ENCODE assay signal across 9 cellular contexts in the genomic region with DNA sequence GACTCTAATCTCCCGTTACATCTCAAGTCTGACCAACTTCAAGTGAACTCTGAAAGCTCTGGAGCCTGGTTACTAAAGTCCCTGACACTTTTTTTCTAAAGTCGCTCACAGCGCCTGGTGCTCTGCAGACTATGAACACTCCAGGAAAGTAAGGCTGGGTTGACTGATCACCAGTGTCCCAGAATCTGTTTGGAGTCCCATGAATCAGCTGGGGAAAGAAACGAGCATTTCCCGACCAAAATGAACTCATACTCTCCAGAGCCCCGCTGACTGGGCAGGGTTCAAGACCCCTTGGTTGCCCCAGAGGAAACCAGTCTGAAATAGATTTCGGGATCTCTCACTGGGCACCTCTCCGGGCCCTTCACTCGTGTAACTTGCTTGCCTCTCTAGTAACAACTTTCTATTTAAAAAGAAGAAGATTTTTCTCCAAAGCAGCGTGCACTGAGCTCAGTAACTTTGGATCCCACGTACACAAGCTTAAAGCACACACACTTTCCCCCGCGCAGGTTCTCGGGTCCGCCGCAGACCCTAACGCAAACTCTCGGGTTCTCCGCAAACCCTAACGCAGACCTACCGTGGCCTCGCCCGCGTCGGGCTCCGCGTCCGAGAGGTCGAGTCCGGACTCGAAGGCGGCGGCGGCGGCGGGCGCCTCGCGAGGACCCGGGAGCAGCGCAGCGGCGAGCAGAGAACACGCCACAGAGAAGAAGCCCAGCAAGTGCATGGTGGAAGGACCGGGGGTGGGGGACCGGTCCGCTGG. TPM values are rescaled to one million over a fixed set of nuclear protein-coding genes. Genes with fewer than 3 reads are reported as not detected.
DNase-seq lines count a peak whose midpoint lies in the region; ATAC-seq and TF ChIP-seq lines count a peak whose summit lies in the region.
"Had no signal": no experiment of that assay in that cellular context is flagged by ENCODE, and none has a peak within 500 bp of the region (broad histone marks: within the 10 kb centered on the region; RNA-seq: fewer than 3 reads in every experiment).

No MANE protein-coding gene starts in this region.

- H3K27ac ChIP-seq in lung (ENCODE audit: low read depth in 1 of 2, low read length in 1 of 2) (peak overlapping the region; percentile 43 to 82), upper lobe of right lung (peak overlapping the region; percentile 77)
- H3K27ac ChIP-seq: C4-2B had no signal

- H3K4me3 ChIP-seq in choroid plexus epithelial cell (ENCODE audit: low read depth, low read length) (peak overlapping the region; percentile 71), lung (peak overlapping the region; percentile 70), upper lobe of right lung (peak overlapping the region; percentile 66)

- DNase-seq in NCI-H146 (lab: John Stamatoyannopoulos, UW) (peak; percentile 2), NCI-H146 treated with DMSO at 0.1 percent for 48 hours (lab: John Stamatoyannopoulos, UW; ENCODE audit: unreplicated experiment) (no peak), choroid plexus epithelial cell (ENCODE audit: low read depth) (peak; percentile 61), lung (ENCODE audit: low spot score) (no peak), upper lobe of right lung (peak; percentile 64), NCI-H2107 (lab: John Stamatoyannopoulos, UW) (no peak)

- H3K4me1 ChIP-seq in lung (ENCODE audit: control insufficient read depth in 2 of 2, insufficient read depth in 2 of 2, low read length in 2 of 2) (peaks cover 0 to 3% of the 10 kb centered on the region in 2 donors), upper lobe of right lung (peaks cover 12% of the 10 kb centered on the region)

- 3 to 5% methylated on average over 43 to 47 of the region's 47 CpGs for WGBS in lung, 2 donors

- H3K36me3 ChIP-seq in lung (ENCODE audit: control insufficient read depth in 2 of 2, insufficient read depth in 2 of 2, low read length in 2 of 2): no peaks in the 10 kb centered on the region
- H3K36me3 ChIP-seq in upper lobe of right lung: no peaks in the 10 kb centered on the region

- ATAC-seq in HG03432 (IDR thresholded peaks at IDR 0.05; ENCODE audit: unreplicated experiment) (peak; percentile 38), lung (ENCODE audit: insufficient read depth, low FRiP score) (peak; percentile 2), upper lobe of right lung (peak; percentile 49), GM21529 (IDR thresholded peaks at IDR 0.05; ENCODE audit: unreplicated experiment) (no peak)

- intact Hi-C loops in upper lobe of right lung (cut with DNase I): no loop called here

- H3K9me3 ChIP-seq in lung (ENCODE audit: control insufficient read depth in 2 of 2, insufficient read depth in 1 of 2, low read length in 1 of 2) (peaks cover 0 to 2% of the 10 kb centered on the region in 2 donors), upper lobe of right lung (no peaks in the 10 kb centered on the region)

- H3K27me3 ChIP-seq in lung (ENCODE audit: control insufficient read depth, insufficient read depth): no peaks in the 10 kb centered on the region
- peaks cover 8% of the 10 kb centered on the region for H3K27me3 ChIP-seq in upper lobe of right lung

- TF ChIP-seq CTCF in choroid plexus epithelial cell (conservative IDR thresholded peaks at IDR 0.05; ENCODE audit: low read depth, low read length) (no peak), lung (IDR thresholded peaks at IDR 0.05; ENCODE audit: control extremely low read depth, extremely low read depth) (no peak), upper lobe of right lung (IDR thresholded peaks at IDR 0.05) (no peak)

RNA-seq across cellular contexts. Expression of a gene that starts 1.0 kb away (rescaled TPM):
- total RNA-seq in lung (10 to 100 TPM; 11.2 to 22.5 TPM), upper lobe of right lung (19.0 TPM)
- 10 to 100 TPM in 1 of 2 donors, 1 to 10 TPM in 1; 4.4 to 11.1 TPM for polyA plus RNA-seq in lung

Comparison
In these comparisons a context has a peak if more than half of its experiments do, and no peak if none do; other contexts are left out.
1. DNase-seq: peak in NCI-H146 (single experiment), choroid plexus epithelial cell (single experiment) and upper lobe of right lung (single experiment); none in NCI-H146 treated with DMSO at 0.1 percent for 48 hours (single experiment), lung (single experiment) and NCI-H2107 (single experiment).
2. Peak in every context shown above with its lines, with median percentiles within 50 percentile points of each other: H3K4me3 ChIP-seq.